Comparison of ENCODE assay signal across 8 cellular contexts in the genomic region with DNA sequence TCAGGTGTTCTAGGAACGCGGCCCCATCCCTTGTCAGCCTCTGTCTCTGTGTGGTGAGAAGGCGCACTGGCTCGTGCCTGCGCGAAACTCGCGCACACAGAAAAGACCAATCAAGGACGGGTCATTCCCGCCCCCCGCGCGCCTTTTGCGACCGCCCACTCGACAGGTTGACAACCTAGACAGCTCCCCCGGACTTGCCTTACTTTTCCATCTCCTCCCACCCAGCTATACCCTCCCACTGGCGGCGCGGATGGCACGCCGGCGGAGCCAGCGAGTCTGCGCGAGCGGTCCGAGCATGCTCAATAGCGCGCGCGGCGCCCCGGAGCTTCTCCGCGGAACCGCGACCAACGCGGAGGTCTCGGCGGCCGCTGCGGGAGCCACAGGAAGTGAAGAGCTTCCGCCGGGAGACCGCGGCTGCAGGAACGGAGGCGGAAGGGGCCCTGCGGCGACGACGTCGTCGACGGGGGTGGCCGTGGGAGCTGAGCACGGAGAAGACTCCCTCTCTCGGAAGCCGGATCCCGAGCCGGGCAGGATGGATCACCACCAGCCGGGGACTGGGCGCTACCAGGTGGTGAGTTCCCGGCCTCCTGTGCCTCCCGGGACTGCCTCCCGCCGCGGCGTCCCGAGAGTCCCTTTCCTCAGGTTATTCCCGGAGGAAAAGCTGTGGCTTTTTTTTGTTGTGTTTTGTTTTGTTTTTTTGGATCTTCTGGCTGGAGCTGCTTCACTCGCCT.
DNase-seq lines count a peak whose midpoint lies in the region; ATAC-seq and TF ChIP-seq lines count a peak whose summit lies in the region.

A gene with protein sequence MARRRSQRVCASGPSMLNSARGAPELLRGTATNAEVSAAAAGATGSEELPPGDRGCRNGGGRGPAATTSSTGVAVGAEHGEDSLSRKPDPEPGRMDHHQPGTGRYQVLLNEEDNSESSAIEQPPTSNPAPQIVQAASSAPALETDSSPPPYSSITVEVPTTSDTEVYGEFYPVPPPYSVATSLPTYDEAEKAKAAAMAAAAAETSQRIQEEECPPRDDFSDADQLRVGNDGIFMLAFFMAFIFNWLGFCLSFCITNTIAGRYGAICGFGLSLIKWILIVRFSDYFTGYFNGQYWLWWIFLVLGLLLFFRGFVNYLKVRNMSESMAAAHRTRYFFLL (plus strand): TSS at position 202 of the 731 bp plus-strand sequence. CDS start 49 bp downstream, at position 251.

- no peak for TF ChIP-seq CTCF in retinal pigment epithelial cell (conservative IDR thresholded peaks at IDR 0.05; ENCODE audit: low read depth, low read length)

- H3K4me3 ChIP-seq in retinal pigment epithelial cell (ENCODE audit: low read length): peak within 1 kb of the TSS; percentile 76

- ATAC-seq in GM18502 (IDR thresholded peaks at IDR 0.05; ENCODE audit: poor library complexity, unreplicated experiment): peak; percentile 89
- peak; percentile 78 for ATAC-seq in HG02943 (IDR thresholded peaks at IDR 0.05; ENCODE audit: low read depth, unreplicated experiment)

- DNase-seq in NCI-H1930 (lab: John Stamatoyannopoulos, UW): peak; percentile 87 to 93
- DNase-seq in T1000 (lab: John Stamatoyannopoulos, UW): peak; percentile 40
- DNase-seq in astrocyte of the hippocampus (ENCODE audit: low read depth, low spot score): peak; percentile 96
- DNase-seq in hippocampal formation (lab: John Stamatoyannopoulos, UW): peak; percentile 66 to 88
- DNase-seq in retinal pigment epithelial cell (ENCODE audit: low read depth): peak; percentile 48
- no peak for DNase-seq in NK-92 treated with Interleukin-12 subunit alpha and Interleukin-12 subunit beta, amount 100 ng/mL, for 24 hours (lab: John Stamatoyannopoulos, UW)
